In genomic region chr16:75048051-75048450, GRCh38 we compare ENCODE assay signal across 27 cellular contexts. TPM values are rescaled to one million over a fixed set of nuclear protein-coding genes. Genes with fewer than 3 reads are reported as not detected.
DNase-seq lines count a peak whose midpoint lies in the region; ATAC-seq and TF ChIP-seq lines count a peak whose summit lies in the region.
"Had no signal": no experiment of that assay in that cellular context is flagged by ENCODE, and none has a peak within 500 bp of the region (broad histone marks: within the 10 kb centered on the region; RNA-seq: fewer than 3 reads in every experiment).

No MANE protein-coding gene starts in this region.

- H3K4me1 ChIP-seq in heart right ventricle (peaks cover 16 to 78% (median 55%) of the 10 kb centered on the region in 9 donors), uterus (peaks cover 0 to 6% of the 10 kb centered on the region in 2 donors)

- H3K9me3 Mint-ChIP-seq in mesothelial cell of epicardium: peaks cover 6% of the 10 kb centered on the region
- H3K9me3 Mint-ChIP-seq: activated B cell treated with CpG ODN at 0.5 μM for 24 hours; activated naive CD8-positive, alpha-beta T cell treated with anti-CD3 and anti-CD28 coated beads for 36 hours; CD8-positive, alpha-beta memory T cell; stimulated activated naive CD8-positive, alpha-beta T cell treated with anti-CD3 and anti-CD28 coated beads, Interleukin-15, Interleukin-2, amounts not matched to agents 100 ng/mL and 50 ng/mL, for 24 hours had no signal

- no peaks in the 10 kb centered on the region for H3K27me3 ChIP-seq in heart right ventricle
- H3K27me3 ChIP-seq in uterus: no peaks in the 10 kb centered on the region
- H3K27me3 ChIP-seq: right lobe of liver, tibial nerve had no signal

- H3K27me3 Mint-ChIP-seq in mesothelial cell of epicardium (ENCODE audit: low read depth): no peaks in the 10 kb centered on the region
- H3K27me3 Mint-ChIP-seq: activated B cell treated with CpG ODN at 0.5 μM for 24 hours; activated naive CD8-positive, alpha-beta T cell treated with anti-CD3 and anti-CD28 coated beads for 36 hours; CD8-positive, alpha-beta memory T cell; stimulated activated naive CD8-positive, alpha-beta T cell treated with anti-CD3 and anti-CD28 coated beads, Interleukin-15, Interleukin-2, amounts not matched to agents 100 ng/mL and 50 ng/mL, for 24 hours had no signal

- H3K36me3 ChIP-seq in heart right ventricle (no peaks in the 10 kb centered on the region), uterus (no peaks in the 10 kb centered on the region)
- H3K36me3 ChIP-seq: right lobe of liver, tibial nerve had no signal

- no peak overlapping the region for H3K4me3 ChIP-seq in heart right ventricle
- no peak overlapping the region for H3K4me3 ChIP-seq in uterus
- H3K4me3 ChIP-seq: right lobe of liver, tibial nerve had no signal

- no peak for TF ChIP-seq CTCF in heart right ventricle (IDR thresholded peaks at IDR 0.05)
- TF ChIP-seq CTCF in mesothelial cell of epicardium (IDR thresholded peaks at IDR 0.05; ENCODE audit: unreplicated experiment): no peak
- no peak for TF ChIP-seq CTCF in uterus (IDR thresholded peaks at IDR 0.05)

- WGBS in heart right ventricle, 2 donors: 97 to 100% methylated on average over 4 of the region's 4 CpGs

- no peak for ATAC-seq in heart right ventricle

- H3K4me3 Mint-ChIP-seq in mesothelial cell of epicardium: no peak overlapping the region
- H3K4me3 Mint-ChIP-seq: activated B cell treated with CpG ODN at 0.5 μM for 24 hours; activated naive CD8-positive, alpha-beta T cell treated with anti-CD3 and anti-CD28 coated beads for 36 hours; CD8-positive, alpha-beta memory T cell; neural crest cell; stimulated activated naive CD8-positive, alpha-beta T cell treated with anti-CD3 and anti-CD28 coated beads, Interleukin-15, Interleukin-2, amounts not matched to agents 100 ng/mL and 50 ng/mL, for 24 hours had no signal

- intact Hi-C loops in heart right ventricle (cut with DNase I) (loop anchor here in 2 of 10 donors (5.0 kb wide), 2 partner anchors 46 to 64 kb away; no protein-coding TSS in a partner anchor), cardiac septum (cut with DNase I) (no loop called here), uterus (cut with DNase I; ENCODE audit: low total_unique reads) (no loop called here)

- no peaks in the 10 kb centered on the region for H3K9me3 ChIP-seq in heart right ventricle
- H3K9me3 ChIP-seq in uterus: no peaks in the 10 kb centered on the region
- H3K9me3 ChIP-seq: right lobe of liver, tibial nerve had no signal

- H3K27ac ChIP-seq in heart right ventricle: peak overlapping the region in 8 of 10 donors; percentile 40 to 84 (median 65)
- peak overlapping the region; percentile 2 to 32 for H3K27ac ChIP-seq in uterus
- H3K27ac ChIP-seq: parathyroid adenoma, tibial nerve had no signal

- peak overlapping the region; percentile 5 for H3K27ac Mint-ChIP-seq in mesothelial cell of epicardium
- H3K27ac Mint-ChIP-seq: activated B cell treated with CpG ODN at 0.5 μM for 24 hours; activated naive CD8-positive, alpha-beta T cell treated with anti-CD3 and anti-CD28 coated beads for 36 hours; activated T-helper 2 cell treated with anti-CD3 and anti-CD28 coated beads, Interferon-gamma antibody, Interleukin-2, Interleukin-4, amounts not matched to agents 10 μg/mL and 5 μg/mL and 100 μg/mL, durations not matched to agents 14 hours and 24 hours and 36 hours; CD8-positive, alpha-beta memory T cell; stimulated activated naive CD8-positive, alpha-beta T cell treated with anti-CD3 and anti-CD28 coated beads, Interleukin-15, Interleukin-2, amounts not matched to agents 100 ng/mL and 50 ng/mL, for 24 hours had no signal

- in situ Hi-C loops in KBM-7 (cut with MboI; ENCODE audit: low pct_unique_long_range_greater_than_20kb, low sequenced_read_pairs): no loop called here

- H3K36me3 Mint-ChIP-seq in mesothelial cell of epicardium: peaks cover 12% of the 10 kb centered on the region
- H3K36me3 Mint-ChIP-seq: activated naive CD8-positive, alpha-beta T cell treated with anti-CD3 and anti-CD28 coated beads for 36 hours had no signal

- TF ChIP-seq POLR2A in uterus (IDR thresholded peaks at IDR 0.05): no peak

- peaks cover 10% of the 10 kb centered on the region for H3K4me1 Mint-ChIP-seq in mesothelial cell of epicardium
- H3K4me1 Mint-ChIP-seq: activated naive CD8-positive, alpha-beta T cell treated with anti-CD3 and anti-CD28 coated beads for 36 hours; CD8-positive, alpha-beta memory T cell had no signal

- DNase-seq in heart right ventricle (no peak), cardiac septum (ENCODE audit: low spot score) (no peak), amniotic epithelial cell (ENCODE audit: low read depth) (peak; percentile 34), mesothelial cell of epicardium (ENCODE audit: low spot score in 2 of 2, unreplicated experiment in 2 of 2) (no peak), uterus (no peak), NCI-H2196 (lab: John Stamatoyannopoulos, UW; ENCODE audit: unreplicated experiment) (no peak), SIG-M5 (lab: John Stamatoyannopoulos, UW) (no peak), KBM-7 (no peak)
- DNase-seq: activated B cell treated with CpG ODN at 0.5 μM for 24 hours; activated CD4-positive, alpha-beta T cell treated with anti-CD3 and anti-CD28 coated beads, Interleukin-2, amount 50 U/mL, for 4 hours; activated CD8-positive, alpha-beta memory T cell treated with anti-CD3 and anti-CD28 coated beads, Interleukin-2, amount 50 U/mL, for 48 hours; activated naive CD8-positive, alpha-beta T cell treated with anti-CD3 and anti-CD28 coated beads for 36 hours; AML-193; CD8-positive, alpha-beta memory T cell; cerebellar nuclear complex; foreskin melanocyte; GDM1; NCI-H1048; NCI-H1930; NCI-H345; NCI-H774 had no signal

RNA-seq across cellular contexts. Expression of gene ZNRF1, which starts 49.2 kb away (rescaled TPM):
- total RNA-seq in heart right ventricle: 10 to 100 TPM; 16.7 to 30.8 (median 21.5) TPM
- 10 to 100 TPM; 13.1 to 20.0 TPM for polyA plus RNA-seq in heart right ventricle
- 31.3 TPM for total RNA-seq in cardiac septum
- 52.9 to 55.0 TPM (median 53.1 TPM) in 3 replicates for total RNA-seq in mesothelial cell of epicardium
- 10 to 100 TPM; 14.1 to 37.4 (median 19.4) TPM for total RNA-seq in uterus
